9 cellular contexts compared by ENCODE assay signal in the genomic region with DNA sequence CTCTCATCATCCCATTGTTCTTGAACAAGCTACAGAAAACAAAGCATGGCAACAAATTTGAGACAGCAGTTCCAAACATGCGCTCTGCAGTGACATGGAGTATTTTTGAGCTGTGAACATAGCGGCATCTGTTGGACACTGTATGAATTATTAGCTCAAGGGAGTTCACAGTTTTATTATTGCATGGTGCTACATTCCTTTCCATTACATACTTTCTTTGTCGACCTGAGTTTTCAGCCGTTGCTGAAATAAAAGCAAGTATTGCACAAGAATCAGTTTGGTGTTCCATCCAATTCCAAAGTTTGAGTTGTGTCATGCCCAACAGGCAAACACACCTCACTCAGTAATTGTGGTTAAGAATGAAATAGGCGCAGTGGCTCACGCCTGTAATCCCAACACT. TPM values are rescaled to one million over a fixed set of nuclear protein-coding genes. Genes with fewer than 3 reads are reported as not detected.
DNase-seq lines count a peak whose midpoint lies in the region; TF ChIP-seq lines count a peak whose summit lies in the region.
"Had no signal": no experiment of that assay in that cellular context is flagged by ENCODE, and none has a peak within 500 bp of the region (broad histone marks: within the 10 kb centered on the region; RNA-seq: fewer than 3 reads in every experiment).

No MANE protein-coding gene starts in this region.

- H4K20me1 ChIP-seq in OCI-LY3 (ENCODE audit: insufficient read depth, low read length), result no peaks in the 10 kb centered on the region
- H4K20me1 ChIP-seq in smooth muscle cell (ENCODE audit: low read depth), result no peaks in the 10 kb centered on the region

- no peak for TF ChIP-seq EP300 in ovary (IDR thresholded peaks at IDR 0.05)

- H3K4me2 ChIP-seq in OCI-LY3 (ENCODE audit: low read length) (no peak overlapping the region), smooth muscle cell (no peak overlapping the region)

- peaks cover 9% of the 10 kb centered on the region; the same call in 1 of the 2 replicates for H3K27me3 ChIP-seq in OCI-LY3 (ENCODE audit: low read depth, low read length)
- H3K27me3 ChIP-seq in smooth muscle cell (ENCODE audit: low read depth), result no peaks in the 10 kb centered on the region
- H3K27me3 ChIP-seq in ovary, result no peaks in the 10 kb centered on the region

- 0 out of 2 replicates have a peak overlapping the region, but pooled peaks have one; percentile 56 for H2AFZ ChIP-seq in OCI-LY3 (ENCODE audit: low read depth, low read length)
- no peak overlapping the region for H2AFZ ChIP-seq in smooth muscle cell (ENCODE audit: low read depth)

- peaks cover 10% of the 10 kb centered on the region for H3K4me1 ChIP-seq in OCI-LY3 (ENCODE audit: low read length)
- no peaks in the 10 kb centered on the region for H3K4me1 ChIP-seq in smooth muscle cell (ENCODE audit: low read depth)
- H3K4me1 ChIP-seq in ovary (ENCODE audit: insufficient read depth), result no peaks in the 10 kb centered on the region

- H3K4me3 ChIP-seq in HFF-Myc (replicated peaks; ENCODE audit: low read depth, low read length) (no peak overlapping the region), OCI-LY3 (ENCODE audit: low read length) (no peak overlapping the region), smooth muscle cell (no peak overlapping the region), ovary (no peak overlapping the region)

- H3K27ac ChIP-seq in OCI-LY3 (ENCODE audit: low read length) (no peak overlapping the region), smooth muscle cell (ENCODE audit: low read depth) (no peak overlapping the region), ovary (no peak overlapping the region)

- no peaks in the 10 kb centered on the region for H3K9me3 ChIP-seq in OCI-LY3 (ENCODE audit: insufficient read depth, low read length)
- no peaks in the 10 kb centered on the region for H3K9me3 ChIP-seq in smooth muscle cell (replicated peaks; ENCODE audit: low read depth)
- no peaks in the 10 kb centered on the region for H3K9me3 ChIP-seq in ovary

- no peaks in the 10 kb centered on the region for H3F3A ChIP-seq in smooth muscle cell (ENCODE audit: low read depth)

- DNase-seq in DMS153 (lab: John Stamatoyannopoulos, UW), result peak; percentile 15
- no peak for DNase-seq in HFF-Myc (ENCODE audit: extremely low read depth, low read depth)
- DNase-seq in fibroblast of gingiva (ENCODE audit: low read depth), result peak; percentile 71
- no peak for DNase-seq in smooth muscle cell (lab: John Stamatoyannopoulos, UW; ENCODE audit: unreplicated experiment)
- no peak for DNase-seq in NCI-H510A (lab: John Stamatoyannopoulos, UW)
- no peak for DNase-seq in NCI-H446 treated with DMSO at 0.1 percent for 48 hours (lab: John Stamatoyannopoulos, UW)
- no peak for DNase-seq in ovary

- intact Hi-C loops in ovary (cut with DNase I), result loop anchor here in 1 of 4 donors (5.0 kb wide), 1 partner anchor 143 kb away; no protein-coding TSS in a partner anchor

- H3K36me3 ChIP-seq in OCI-LY3 (replicated peaks; ENCODE audit: low read depth, low read length), result no peaks in the 10 kb centered on the region
- no peaks in the 10 kb centered on the region for H3K36me3 ChIP-seq in smooth muscle cell (ENCODE audit: low read depth)
- H3K36me3 ChIP-seq in ovary, result no peaks in the 10 kb centered on the region

- TF ChIP-seq POLR2A in ovary (IDR thresholded peaks at IDR 0.05), result no peak

- WGBS in smooth muscle cell (ENCODE audit: low lambda C conversion rate), result 81% methylated on average over 6 of the region's 6 CpGs
- 44 to 62% (median 48%) methylated on average over 6 of the region's 6 CpGs for WGBS in ovary, 3 donors

- peak; percentile 24 for TF ChIP-seq CTCF in HFF-Myc (IDR thresholded peaks at IDR 0.05; ENCODE audit: low read depth, low read length, missing control alignments)
- TF ChIP-seq CTCF in OCI-LY3 (IDR thresholded peaks at IDR 0.05; ENCODE audit: low read depth, low read length), result peak; percentile 83
- TF ChIP-seq CTCF in smooth muscle cell (IDR thresholded peaks at IDR 0.05; ENCODE audit: borderline replicate concordance, insufficient read depth, poor library complexity, severe bottlenecking), result peak; percentile 36
- TF ChIP-seq CTCF in ovary (IDR thresholded peaks at IDR 0.05), result no peak

- H3K79me2 ChIP-seq in OCI-LY3 (ENCODE audit: low read length) (no peaks in the 10 kb centered on the region), smooth muscle cell (ENCODE audit: low read depth) (no peaks in the 10 kb centered on the region)

- H3K9ac ChIP-seq in OCI-LY3 (ENCODE audit: low read length) (no peak overlapping the region), smooth muscle cell (ENCODE audit: low read depth) (no peak overlapping the region)

RNA-seq across cellular contexts. Expression of a gene that starts 30.1 kb away (rescaled TPM):
- total RNA-seq in smooth muscle cell, result not detected in 2 replicates
- not detected in 2 replicates for polyA plus RNA-seq in smooth muscle cell
- not detected for total RNA-seq in ovary
- polyA plus RNA-seq in ovary, result under 1 TPM; 0.08 to 0.35 TPM
- polyA plus RNA-seq: IgD-negative memory B cell had no signal

RNA-seq across cellular contexts. Expression of a gene that starts 48.7 kb away (rescaled TPM):
- 14.0 and 15.3 TPM in 2 replicates for total RNA-seq in smooth muscle cell
- polyA plus RNA-seq in smooth muscle cell, result 17.2 and 17.4 TPM in 2 replicates
- 10 to 100 TPM in 2 of 7 donors, 1 to 10 TPM in 5; 7.0 to 14.7 (median 8.4) TPM for total RNA-seq in ovary
- polyA plus RNA-seq in ovary, result 1 to 10 TPM; 6.4 to 9.1 TPM

Comparison
In these comparisons a context has a peak if more than half of its experiments do, and no peak if none do; other contexts are left out.
1. DNase-seq: peak in DMS153 (single experiment) and fibroblast of gingiva (single experiment); none in HFF-Myc (single experiment), smooth muscle cell (single experiment), NCI-H510A (single experiment), NCI-H446 treated with DMSO at 0.1 percent for 48 hours (single experiment) and ovary (0 of 5).
2. CTCF ChIP-seq: peak in HFF-Myc (single experiment), OCI-LY3 (single experiment) and smooth muscle cell (single experiment); none in ovary (0 of 3).